In the genomic region with DNA sequence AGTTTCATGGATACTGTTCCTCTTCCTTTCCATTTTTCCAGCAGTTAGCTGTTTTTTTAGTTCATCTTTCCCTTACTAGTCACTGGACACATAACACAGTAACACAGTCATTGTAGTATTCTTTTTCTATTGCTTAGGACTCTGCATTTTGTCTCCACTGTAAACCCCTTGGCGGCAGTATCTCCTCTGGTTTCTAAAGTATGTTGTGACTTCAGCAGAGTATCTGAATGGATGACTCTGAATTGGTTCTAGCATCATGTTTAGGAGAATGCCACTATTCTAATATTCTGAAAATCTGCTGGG, we compare ENCODE assay signal across 8 cellular contexts. TPM values are rescaled to one million over a fixed set of nuclear protein-coding genes. Genes with fewer than 3 reads are reported as not detected.
DNase-seq lines count a peak whose midpoint lies in the region; ATAC-seq and TF ChIP-seq lines count a peak whose summit lies in the region.

No MANE protein-coding gene starts in this region.

- H3K27ac ChIP-seq in CD4-positive, alpha-beta memory T cell (ENCODE audit: low read depth, low read length): no peak overlapping the region
- H3K27ac ChIP-seq in PC-3 (ENCODE audit: low read length): no peak overlapping the region

- peak; percentile 43; the same call in 1 of the 2 replicates for TF ChIP-seq CTCF in PC-3 (conservative IDR thresholded peaks at IDR 0.05; ENCODE audit: low read depth, low read length)
- no peak for TF ChIP-seq CTCF in foreskin fibroblast (IDR thresholded peaks at IDR 0.05; ENCODE audit: low read depth, low read length)

- H4K20me1 ChIP-seq in PC-3 (ENCODE audit: low read length): no peaks in the 10 kb centered on the region

- peaks cover 0 to 3% of the 10 kb centered on the region in 2 donors for H3K36me3 Mint-ChIP-seq in CD4-positive, alpha-beta memory T cell

- no peaks in the 10 kb centered on the region for H3K9me3 ChIP-seq in CD4-positive, alpha-beta memory T cell (ENCODE audit: control insufficient read depth in 1 of 2, low read length in 2 of 2)
- H3K9me3 ChIP-seq in PC-3 (ENCODE audit: low read length): no peaks in the 10 kb centered on the region

- POLR2A ChIA-PET in CD4-positive, alpha-beta memory T cell (lab: Charles Lee; ENCODE audit: partially characterized antibody): interaction anchor here (1.6 kb wide), 1 partner anchor 387 kb away, joined by 3 read pairs; no protein-coding TSS in a partner anchor
- POLR2A ChIA-PET in PC-3 (lab: Charles Lee; ENCODE audit: unreplicated experiment): interaction anchor here (0.7 kb wide), 1 partner anchor 528 kb away, joined by 7 read pairs; no protein-coding TSS in a partner anchor

- H3K4me1 Mint-ChIP-seq in CD4-positive, alpha-beta memory T cell: peaks cover 18 to 27% (median 24%) of the 10 kb centered on the region in 4 donors

- peak overlapping the region; percentile 89 for H3K4me2 ChIP-seq in PC-3 (ENCODE audit: low read length)

- intact Hi-C loops in CD4-positive, alpha-beta memory T cell (cut with micrococcal nuclease): loop anchor here (5.0 kb wide), 1 partner anchor 794 kb away; the partner anchor contains the start of genes GLMN and RPAP2
- intact Hi-C loops in PC-3 (cut with micrococcal nuclease) (loop anchor here (10.0 kb wide), 1 partner anchor 792 kb away; the partner anchor contains the start of genes GLMN and RPAP2), cardiac septum (cut with DNase I) (loop anchor here (5.0 to 10.0 kb wide), 5 partner anchors 189 to 794 kb away; partner anchors contain the start of genes GLMN, RPAP2 and TGFBR3)

- H3K9ac ChIP-seq in PC-3 (ENCODE audit: low read length): peak overlapping the region; percentile 95; the same call in 1 of the 2 replicates

- no peak overlapping the region for H2AFZ ChIP-seq in PC-3 (ENCODE audit: low read length)

- CTCF ChIA-PET in CD4-positive, alpha-beta memory T cell (lab: Charles Lee; ENCODE audit: partially characterized antibody): interaction anchor here (0.7 to 2.4 kb wide), 3 partner anchors 10 to 1369 kb away, joined by 3 to 10 read pairs (median 6); no protein-coding TSS in a partner anchor
- CTCF ChIA-PET in PC-3 (lab: Charles Lee): interaction anchor here (0.6 kb wide), 1 partner anchor 26 kb away, joined by 3 read pairs; no protein-coding TSS in a partner anchor

- BruUV-seq in PC-3 (replicated peaks; lab: Mats Ljungman, UMichigan): no TSS peak

- no peak overlapping the region for H3K4me3 ChIP-seq in CD4-positive, alpha-beta memory T cell (ENCODE audit: low read length in 2 of 2)
- H3K4me3 ChIP-seq in PC-3 (ENCODE audit: low read length) (peak overlapping the region; percentile 78), foreskin fibroblast (ENCODE audit: low read depth in 1 of 2, low read length in 2 of 2) (no peak overlapping the region)

- H3K4me3 Mint-ChIP-seq in CD4-positive, alpha-beta memory T cell: peak overlapping the region in 7 of 8 donors; percentile 1 to 74 (median 52)

- no peaks in the 10 kb centered on the region for H3K27me3 Mint-ChIP-seq in CD4-positive, alpha-beta memory T cell

- H3F3A ChIP-seq in PC-3 (ENCODE audit: low read length, unreplicated experiment): no peaks in the 10 kb centered on the region

- no peak for DNase-seq in CD4-positive, alpha-beta memory T cell
- DNase-seq in PC-3: peak; percentile 33
- peak; percentile 32 to 60 for DNase-seq in foreskin fibroblast
- DNase-seq in cardiac septum (ENCODE audit: low spot score): no peak
- DNase-seq in amniotic stem cell (lab: John Stamatoyannopoulos, UW): no peak
- no peak for DNase-seq in activated effector memory CD4-positive, alpha-beta T cell treated with Interleukin-2 at 50 U/mL for 16 hours

- no peak overlapping the region for H3K27ac Mint-ChIP-seq in CD4-positive, alpha-beta memory T cell

- no peaks in the 10 kb centered on the region for H3K9me3 Mint-ChIP-seq in CD4-positive, alpha-beta memory T cell

- ATAC-seq in GM21786 (IDR thresholded peaks at IDR 0.05; ENCODE audit: unreplicated experiment) (peak; percentile 46), PC-3 (peak; percentile 17; the same call in 1 of the 2 replicates), GM21367 (IDR thresholded peaks at IDR 0.05; ENCODE audit: unreplicated experiment) (no peak)

- peaks cover 49% of the 10 kb centered on the region for H3K79me2 ChIP-seq in PC-3 (ENCODE audit: low read length)

- no peaks in the 10 kb centered on the region for H3K27me3 ChIP-seq in CD4-positive, alpha-beta memory T cell (ENCODE audit: insufficient read depth, low read length)
- no peaks in the 10 kb centered on the region for H3K27me3 ChIP-seq in PC-3 (ENCODE audit: low read length)

- H3K4me1 ChIP-seq in CD4-positive, alpha-beta memory T cell (ENCODE audit: insufficient read depth, low read length): peaks cover 31% of the 10 kb centered on the region
- peaks cover 27% of the 10 kb centered on the region for H3K4me1 ChIP-seq in PC-3 (ENCODE audit: insufficient read depth, low read length)

- H3K9me2 ChIP-seq in PC-3 (replicated peaks; ENCODE audit: low read length): no peaks in the 10 kb centered on the region

- H3K36me3 ChIP-seq in CD4-positive, alpha-beta memory T cell (ENCODE audit: insufficient read depth, low read length): no peaks in the 10 kb centered on the region
- H3K36me3 ChIP-seq in PC-3 (ENCODE audit: low read depth, low read length): no peaks in the 10 kb centered on the region

RNA-seq across cellular contexts. Expression of gene CDC7, which starts 2.2 kb away (rescaled TPM):
- 1 to 10 TPM; 4.7 to 6.0 TPM for total RNA-seq in CD4-positive, alpha-beta memory T cell
- polyA plus RNA-seq in CD4-positive, alpha-beta memory T cell: 1 to 10 TPM; 2.9 to 4.3 TPM
- total RNA-seq in PC-3 (2014; rRNA removed) (10.0 and 11.1 TPM in 2 replicates), cardiac septum (1.6 TPM)

Comparison
In these comparisons a context has a peak if more than half of its experiments do, and no peak if none do; other contexts are left out.
1. DNase-seq: peak in PC-3 (single experiment) and foreskin fibroblast (2 of 2); none in CD4-positive, alpha-beta memory T cell (0 of 5), cardiac septum (single experiment), amniotic stem cell (single experiment) and activated effector memory CD4-positive, alpha-beta T cell treated with Interleukin-2 at 50 U/mL for 16 hours (single experiment).